ENCODE assay signal across 17 cellular contexts in the genomic region with DNA sequence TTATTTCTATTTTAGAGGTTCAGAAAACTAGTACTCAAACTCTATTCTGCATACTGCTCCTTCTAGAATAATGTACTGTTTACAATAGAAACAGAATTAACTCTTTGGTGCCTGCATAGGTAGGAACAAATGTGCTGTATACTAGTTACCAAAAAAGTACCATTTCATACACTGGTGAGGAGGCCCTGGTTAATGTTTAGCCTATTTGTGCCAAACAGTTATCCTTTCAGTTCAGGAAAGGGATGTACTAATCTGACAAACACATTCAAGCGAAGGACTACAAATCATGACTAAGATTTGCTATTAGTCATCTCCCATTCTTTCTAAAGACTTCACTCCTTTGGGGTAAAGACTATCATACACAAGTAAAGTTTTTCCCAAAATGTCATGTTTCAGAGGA. TPM values are rescaled to one million over a fixed set of nuclear protein-coding genes. Genes with fewer than 3 reads are reported as not detected.
DNase-seq lines count a peak whose midpoint lies in the region; ATAC-seq and TF ChIP-seq lines count a peak whose summit lies in the region.
"Had no signal": no experiment of that assay in that cellular context is flagged by ENCODE, and none has a peak within 500 bp of the region (broad histone marks: within the 10 kb centered on the region; RNA-seq: fewer than 3 reads in every experiment).

No MANE protein-coding gene starts in this region.

- peaks cover 36% of the 10 kb centered on the region for H3K79me2 ChIP-seq in mammary epithelial cell (ENCODE audit: insufficient read depth, low read length)
- no peaks in the 10 kb centered on the region for H3K79me2 ChIP-seq in mesendoderm (ENCODE audit: control insufficient read depth, insufficient read depth, low read length)

- no peaks in the 10 kb centered on the region for H4K20me1 ChIP-seq in mammary epithelial cell (ENCODE audit: insufficient read depth, low read length)

- H3K27me3 Mint-ChIP-seq in endothelial cell (ENCODE audit: unreplicated experiment) = peaks cover 1% of the 10 kb centered on the region
- H3K27me3 Mint-ChIP-seq in activated CD8-positive, alpha-beta T cell treated with anti-CD3 and anti-CD28 coated beads for 36 hours = no peaks in the 10 kb centered on the region
- H3K27me3 Mint-ChIP-seq: activated naive CD8-positive, alpha-beta T cell; CD8-positive, alpha-beta memory T cell; T-helper 17 cell had no signal

- H3K23ac ChIP-seq in mesendoderm (ENCODE audit: low read length) = no peak overlapping the region

- intact Hi-C loops in mammary epithelial cell (cut with micrococcal nuclease) = no loop called here
- intact Hi-C loops in activated CD8-positive, alpha-beta T cell treated with anti-CD3 and anti-CD28 coated beads for 36 hours (cut with micrococcal nuclease) = no loop called here

- POLR2A ChIA-PET in activated CD8-positive, alpha-beta T cell treated with anti-CD3 and anti-CD28 coated beads for 36 hours (lab: Charles Lee) = no interaction called here

- no peak overlapping the region for H2AK5ac ChIP-seq in mesendoderm (ENCODE audit: low read length)

- no peak for TF ChIP-seq CTCF in HFF-Myc (IDR thresholded peaks at IDR 0.05; ENCODE audit: low read depth, low read length, missing control alignments)
- no peak for TF ChIP-seq CTCF in mammary epithelial cell (conservative IDR thresholded peaks at IDR 0.05 in 1 of 2, IDR thresholded peaks at IDR 0.05 in 1 of 2; ENCODE audit: extremely low read depth in 1 of 2, insufficient read depth in 1 of 2, low read depth in 1 of 2, low read length in 2 of 2)
- TF ChIP-seq CTCF in endothelial cell (IDR thresholded peaks at IDR 0.05; ENCODE audit: unreplicated experiment) = no peak
- TF ChIP-seq CTCF in activated CD8-positive, alpha-beta T cell treated with anti-CD3 and anti-CD28 coated beads for 36 hours (IDR thresholded peaks at IDR 0.05) = no peak

- no peaks in the 10 kb centered on the region for H3K79me1 ChIP-seq in mesendoderm (ENCODE audit: low read length)

- H3K9ac ChIP-seq in mammary epithelial cell (ENCODE audit: insufficient read depth, low read length) (no peak overlapping the region), mesendoderm (ENCODE audit: low read length) (no peak overlapping the region)

- no peak overlapping the region for H3K27ac Mint-ChIP-seq in endothelial cell (ENCODE audit: unreplicated experiment)
- H3K27ac Mint-ChIP-seq in activated CD8-positive, alpha-beta T cell treated with anti-CD3 and anti-CD28 coated beads for 36 hours = no peak overlapping the region
- H3K27ac Mint-ChIP-seq: activated naive CD8-positive, alpha-beta T cell; T-helper 17 cell had no signal

- no peaks in the 10 kb centered on the region for H3K27me3 ChIP-seq in mammary epithelial cell (ENCODE audit: insufficient read depth, low read length)
- no peaks in the 10 kb centered on the region for H3K27me3 ChIP-seq in mesendoderm (ENCODE audit: insufficient read depth, low read length, poor library complexity)
- H3K27me3 ChIP-seq: testis had no signal

- no peak overlapping the region for H3K56ac ChIP-seq in mesendoderm (ENCODE audit: low read length)

- no TSS peak for BruUV-seq in mammary epithelial cell (replicated peaks; lab: Mats Ljungman, UMichigan)

- DNase-seq in EH (ENCODE audit: low read depth) (peak; percentile 65), HFF-Myc (ENCODE audit: extremely low read depth, low read depth) (peak; percentile 20), mammary epithelial cell (peak; percentile 64), kidney tubule cell (ENCODE audit: low spot score) (peak; percentile 88), mesendoderm (no peak), endothelial cell (ENCODE audit: low spot score) (no peak)
- no peak for DNase-seq in activated CD8-positive, alpha-beta T cell treated with anti-CD3 and anti-CD28 coated beads for 36 hours
- DNase-seq: activated CD4-positive, alpha-beta T cell treated with anti-CD3 and anti-CD28 coated beads, Interleukin-2, amount 50 U/mL, for 48 hours; CD8-positive, alpha-beta memory T cell; KBM-7; mucosa of descending colon; NCI-H187 treated with DMSO at 0.1 percent for 48 hours; T-helper 17 cell; testis had no signal

- ATAC-seq in activated CD8-positive, alpha-beta T cell treated with anti-CD3 and anti-CD28 coated beads for 36 hours = no peak
- no peak for ATAC-seq in HG03432 (IDR thresholded peaks at IDR 0.05; ENCODE audit: unreplicated experiment)
- ATAC-seq: mucosa of descending colon, T-helper 17 cell had no signal

- H4K5ac ChIP-seq in mesendoderm (ENCODE audit: low read length) = no peak overlapping the region

- in situ Hi-C loops in mammary epithelial cell (cut with MboI; ENCODE audit: low sequenced_read_pairs in 2 of 2) = loop anchor here in 1 of 2 donors (5.0 kb wide), 1 partner anchor 79 kb away; no protein-coding TSS in a partner anchor

- no peak overlapping the region for H3K4me3 Mint-ChIP-seq in endothelial cell (ENCODE audit: unreplicated experiment)
- H3K4me3 Mint-ChIP-seq in activated CD8-positive, alpha-beta T cell treated with anti-CD3 and anti-CD28 coated beads for 36 hours = no peak overlapping the region
- H3K4me3 Mint-ChIP-seq: activated naive CD8-positive, alpha-beta T cell; CD8-positive, alpha-beta memory T cell; T-helper 17 cell had no signal

- peaks cover 4% of the 10 kb centered on the region for H3K36me3 Mint-ChIP-seq in endothelial cell (ENCODE audit: low read depth, unreplicated experiment)
- no peaks in the 10 kb centered on the region for H3K36me3 Mint-ChIP-seq in activated CD8-positive, alpha-beta T cell treated with anti-CD3 and anti-CD28 coated beads for 36 hours (ENCODE audit: low read depth)

- H3K36me3 ChIP-seq in mammary epithelial cell (ENCODE audit: insufficient read depth, low read length) = no peaks in the 10 kb centered on the region
- H3K36me3 ChIP-seq in mesendoderm (ENCODE audit: control insufficient read depth, insufficient read depth, low read length) = no peaks in the 10 kb centered on the region
- H3K36me3 ChIP-seq: HAP-1 had no signal

- H2BK120ac ChIP-seq in mesendoderm (ENCODE audit: low read depth, low read length) = no peak overlapping the region

- peaks cover 19% of the 10 kb centered on the region for H3K4me1 Mint-ChIP-seq in endothelial cell (ENCODE audit: unreplicated experiment)
- peaks cover 4% of the 10 kb centered on the region for H3K4me1 Mint-ChIP-seq in activated CD8-positive, alpha-beta T cell treated with anti-CD3 and anti-CD28 coated beads for 36 hours (ENCODE audit: low read depth)
- H3K4me1 Mint-ChIP-seq: CD8-positive, alpha-beta memory T cell had no signal

- H3K4me1 ChIP-seq in mammary epithelial cell (ENCODE audit: insufficient read depth, low read length) = peaks cover 14% of the 10 kb centered on the region
- H3K4me1 ChIP-seq in mesendoderm (ENCODE audit: control insufficient read depth, low read depth, low read length) = peaks cover 3% of the 10 kb centered on the region
- H3K4me1 ChIP-seq: testis had no signal

- H3K4me2 ChIP-seq in mammary epithelial cell (ENCODE audit: insufficient read depth, low read depth, low read length) = no peak overlapping the region
- H3K4me2 ChIP-seq in mesendoderm (ENCODE audit: low read length) = no peak overlapping the region

- no peaks in the 10 kb centered on the region for H3K9me3 Mint-ChIP-seq in endothelial cell (ENCODE audit: unreplicated experiment)
- H3K9me3 Mint-ChIP-seq in activated CD8-positive, alpha-beta T cell treated with anti-CD3 and anti-CD28 coated beads for 36 hours = no peaks in the 10 kb centered on the region
- H3K9me3 Mint-ChIP-seq: CD8-positive, alpha-beta memory T cell had no signal

- no peak overlapping the region for H2AFZ ChIP-seq in mammary epithelial cell (ENCODE audit: low read depth, low read length)

- no peak overlapping the region for H2BK5ac ChIP-seq in mesendoderm (ENCODE audit: low read length)

- no peak overlapping the region for H3K18ac ChIP-seq in mesendoderm (ENCODE audit: low read length)

- H4K8ac ChIP-seq in mesendoderm (ENCODE audit: low read depth, low read length) = no peak overlapping the region

- H2BK15ac ChIP-seq in mesendoderm (replicated peaks; ENCODE audit: low read depth) = no peak overlapping the region

- dilution Hi-C loops in mammary epithelial cell (cut with HindIII; ENCODE audit: low sequenced_read_pairs) = no loop called here

- H3K4ac ChIP-seq in mesendoderm (ENCODE audit: low read depth, low read length) = no peak overlapping the region

- no peak overlapping the region for H3K27ac ChIP-seq in mammary epithelial cell (ENCODE audit: insufficient read depth, low read depth, low read length)
- H3K27ac ChIP-seq in mesendoderm (ENCODE audit: low read depth, low read length) = no peak overlapping the region
- H3K27ac ChIP-seq: testis had no signal

- no peaks in the 10 kb centered on the region for H3K9me3 ChIP-seq in mammary epithelial cell (replicated peaks; ENCODE audit: insufficient read depth, low read length)
- H3K9me3 ChIP-seq: HAP-1, mucosa of descending colon, testis had no signal

- CTCF ChIA-PET in mammary epithelial cell (lab: Charles Lee; ENCODE audit: low non-redundant PET) = no interaction called here
- CTCF ChIA-PET in activated CD8-positive, alpha-beta T cell treated with anti-CD3 and anti-CD28 coated beads for 36 hours (lab: Charles Lee) = interaction anchor here (0.7 to 1.7 kb wide), 5 partner anchors 81 to 115 kb away, joined by 3 to 5 read pairs (median 3); no protein-coding TSS in a partner anchor

- no peak overlapping the region for H3K4me3 ChIP-seq in HFF-Myc (replicated peaks; ENCODE audit: low read depth, low read length)
- H3K4me3 ChIP-seq in mammary epithelial cell (replicated peaks in 1 of 3; ENCODE audit: insufficient read depth in 1 of 3, low read depth in 2 of 3, low read length in 3 of 3) = no peak overlapping the region
- H3K4me3 ChIP-seq in mesendoderm (ENCODE audit: low read length) = no peak overlapping the region
- H3K4me3 ChIP-seq: HAP-1, mucosa of descending colon, testis had no signal

- WGBS in mammary epithelial cell (ENCODE audit: low coverage, missing lambda C conversion rate) = 0% methylated on average over 1 of the region's 1 CpG
- no CpG with 5 or more reads among the region's 1 CpG for WGBS in mesendoderm (ENCODE audit: extremely low coverage, insufficient coverage, low lambda C conversion rate)

RNA-seq across cellular contexts. Expression of a gene that starts 47.4 kb away (rescaled TPM):
- total RNA-seq in mammary epithelial cell (10 to 100 TPM; 38.3 to 48.9 TPM), endothelial cell (ENCODE audit: unreplicated experiment) (45.6 TPM)
- polyA plus RNA-seq in mammary epithelial cell = 21.6 TPM
- polyA minus RNA-seq in mammary epithelial cell = 94.1 TPM
- polyA plus RNA-seq in mesendoderm (2013, experiment 1 of 2) = 19.2 TPM
- polyA plus RNA-seq in mesendoderm (2013, experiment 2 of 2) = 20.0 TPM
- total RNA-seq in activated CD8-positive, alpha-beta T cell treated with anti-CD3 and anti-CD28 coated beads for 36 hours = 1 to 10 TPM; 6.2 to 8.3 TPM

Comparison
In these comparisons a context has a peak if more than half of its experiments do, and no peak if none do; other contexts are left out.
1. DNase-seq: peak in EH (single experiment), HFF-Myc (single experiment), mammary epithelial cell (single experiment) and kidney tubule cell (single experiment); none in mesendoderm (single experiment), endothelial cell (single experiment) and activated CD8-positive, alpha-beta T cell treated with anti-CD3 and anti-CD28 coated beads for 36 hours (single experiment).